In genomic region chr4:163263601-163264000, GRCh38 we compare ENCODE assay signal across 19 cellular contexts.
DNase-seq lines count a peak whose midpoint lies in the region; ATAC-seq and TF ChIP-seq lines count a peak whose summit lies in the region.
"Had no signal": no experiment of that assay in that cellular context is flagged by ENCODE, and none has a peak within 500 bp of the region (broad histone marks: within the 10 kb centered on the region; RNA-seq: fewer than 3 reads in every experiment).

No MANE protein-coding gene starts in this region.

- H3K4me3 ChIP-seq in H7 (ENCODE audit: insufficient read depth, low read depth, low read length): no peak overlapping the region
- H3K4me3 ChIP-seq: A549, GM23248 had no signal

- no peak overlapping the region for H3K27ac Mint-ChIP-seq in WTC11
- H3K27ac Mint-ChIP-seq in progenitor cell of endocrine pancreas: peak overlapping the region; percentile 82

- H3K9me3 Mint-ChIP-seq in WTC11 (no peaks in the 10 kb centered on the region), progenitor cell of endocrine pancreas (ENCODE audit: low read depth) (no peaks in the 10 kb centered on the region)

- ATAC-seq in WTC11: peak; percentile 93
- no peak for ATAC-seq in HG03135 (IDR thresholded peaks at IDR 0.05; ENCODE audit: unreplicated experiment)
- no peak for ATAC-seq in left lobe of liver
- no peak for ATAC-seq in GM19452 (IDR thresholded peaks at IDR 0.05; ENCODE audit: unreplicated experiment)
- ATAC-seq: A549 had no signal

- H3K4me3 Mint-ChIP-seq in WTC11 (no peak overlapping the region), progenitor cell of endocrine pancreas (ENCODE audit: low read depth) (no peak overlapping the region)

- POLR2A ChIA-PET in WTC11 (lab: Charles Lee): no interaction called here

- CTCF ChIA-PET in WTC11 (lab: Charles Lee): interaction anchor here (1.3 kb wide), 1 partner anchor 69 kb away, joined by 6 read pairs; no protein-coding TSS in a partner anchor

- no peaks in the 10 kb centered on the region for H3K36me3 Mint-ChIP-seq in WTC11
- no peaks in the 10 kb centered on the region for H3K36me3 Mint-ChIP-seq in progenitor cell of endocrine pancreas (ENCODE audit: insufficient read depth)

- DNase-seq in H7 (peak; percentile 35), WTC11 (ENCODE audit: low spot score) (peak; percentile 19), iPS-NIHi7 (ENCODE audit: extremely low spot score) (peak; percentile 36), progenitor cell of endocrine pancreas (ENCODE audit: low spot score, unreplicated experiment) (no peak), amniotic stem cell (lab: John Stamatoyannopoulos, UW) (no peak), left lobe of liver (ENCODE audit: low spot score) (no peak)
- DNase-seq: BE2C, EL, GM23248, NCI-H1092, NCI-H1436, NCI-H187 treated with DMSO at 0.1 percent for 48 hours, NCI-H2107, NCI-H446 treated with DMSO at 0.1 percent for 48 hours, NCI-H526 treated with DMSO at 0.1 percent for 48 hours, SHP77 had no signal

- no peak for TF ChIP-seq CTCF in WTC11 (IDR thresholded peaks at IDR 0.05)
- no peak for TF ChIP-seq CTCF in progenitor cell of endocrine pancreas (IDR thresholded peaks at IDR 0.05; ENCODE audit: unreplicated experiment)

- H3K27me3 Mint-ChIP-seq in WTC11 (ENCODE audit: low read depth) (peaks cover 5% of the 10 kb centered on the region; the same call in 1 of the 2 replicates), progenitor cell of endocrine pancreas (no peaks in the 10 kb centered on the region)

- no peaks in the 10 kb centered on the region for H3K27me3 ChIP-seq in H7 (ENCODE audit: control insufficient read depth, insufficient read depth, low read length)
- H3K27me3 ChIP-seq: BE2C had no signal

- no peaks in the 10 kb centered on the region for H3K36me3 ChIP-seq in H7 (replicated peaks; ENCODE audit: control insufficient read depth, insufficient read depth, low read length)
- H3K36me3 ChIP-seq: BE2C had no signal

- H3K4me1 Mint-ChIP-seq in WTC11 (peaks cover 22% of the 10 kb centered on the region), progenitor cell of endocrine pancreas (ENCODE audit: low read depth) (peaks cover 14% of the 10 kb centered on the region)

TF ChIP-seq in WTC11, 78 proteins besides CTCF, POLR2A, EP300 and RAD21:
- no peak for TF ChIP-seq TEAD1 (CRISPR knock-in tag; IDR thresholded peaks at IDR 0.05)

Comparison
In these comparisons a context has a peak if more than half of its experiments do, and no peak if none do; other contexts are left out.
1. DNase-seq: peak in H7 (single experiment), WTC11 (single experiment) and iPS-NIHi7 (single experiment); none in progenitor cell of endocrine pancreas (single experiment), amniotic stem cell (single experiment) and left lobe of liver (single experiment).